ENCODE assay signal across 8 cellular contexts in the genomic region with DNA sequence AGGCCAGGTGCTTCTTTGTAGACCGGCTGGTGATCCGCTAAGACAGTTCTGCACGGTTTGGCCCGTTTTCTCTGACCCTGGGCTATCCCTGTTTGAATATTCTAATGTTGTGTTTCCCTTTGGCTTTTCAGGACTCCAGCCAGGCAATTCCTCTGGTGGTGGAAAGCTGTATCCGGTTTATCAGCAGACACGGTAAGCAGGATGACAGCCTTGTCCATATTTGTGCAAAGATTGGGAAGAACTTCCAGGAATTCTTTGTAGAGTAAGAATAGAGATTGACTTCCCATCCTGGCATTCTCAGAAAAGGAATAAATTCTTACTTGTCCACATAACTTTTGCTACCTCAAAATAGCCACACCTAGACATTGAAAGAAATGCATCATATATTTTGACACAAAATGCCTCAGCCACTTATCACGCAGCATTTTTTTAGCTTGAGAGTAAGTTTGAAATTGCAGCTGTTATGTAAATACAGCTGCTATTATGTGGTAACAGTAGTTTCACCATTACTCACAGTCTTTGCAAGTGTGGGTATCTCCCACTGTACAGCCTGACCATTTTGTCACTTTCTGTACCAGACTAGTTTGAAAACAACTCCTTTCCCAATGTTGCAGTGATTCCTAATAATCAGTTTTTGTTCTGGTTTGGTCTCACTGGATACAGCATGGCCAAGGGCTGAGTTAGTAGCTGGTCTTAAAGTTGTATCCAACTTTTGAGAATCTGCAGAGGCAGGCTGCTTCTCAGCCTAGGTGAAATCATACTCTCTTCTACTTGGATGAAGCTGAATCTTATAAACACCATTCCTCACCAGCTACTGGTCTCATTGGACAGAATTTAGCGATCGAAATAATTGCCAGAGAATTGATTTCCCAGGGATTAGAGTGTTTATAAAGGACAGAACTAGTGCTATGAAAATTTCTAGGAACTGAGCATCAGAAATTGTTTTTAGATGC. TPM values are rescaled to one million over a fixed set of nuclear protein-coding genes. Genes with fewer than 3 reads are reported as not detected.
DNase-seq lines count a peak whose midpoint lies in the region; ATAC-seq and TF ChIP-seq lines count a peak whose summit lies in the region.

No MANE protein-coding gene starts in this region.

- H3K36me3 Mint-ChIP-seq in activated CD8-positive, alpha-beta T cell treated with anti-CD3 and anti-CD28 coated beads for 36 hours (ENCODE audit: low read depth) = no peaks in the 10 kb centered on the region
- peaks cover 55% of the 10 kb centered on the region for H3K36me3 Mint-ChIP-seq in activated CD8-positive, alpha-beta T cell treated with anti-CD3 and anti-CD28 coated beads, Interleukin-2, amount 10 ng/mL, durations not matched to agents 7 days and 5 days (ENCODE audit: low read depth)

- peak; percentile 61 for ATAC-seq in activated CD8-positive, alpha-beta T cell treated with anti-CD3 and anti-CD28 coated beads for 36 hours
- ATAC-seq in activated CD8-positive, alpha-beta T cell treated with anti-CD3 and anti-CD28 coated beads, Interleukin-2, amount 10 ng/mL, durations not matched to agents 7 days and 5 days = no peak
- ATAC-seq in HG02884 (IDR thresholded peaks at IDR 0.05; ENCODE audit: unreplicated experiment) (peak; percentile 93), sciatic nerve (peak; percentile 50)

- H3K4me3 Mint-ChIP-seq in activated CD8-positive, alpha-beta T cell treated with anti-CD3 and anti-CD28 coated beads for 36 hours = no peak overlapping the region
- H3K4me3 Mint-ChIP-seq in activated CD8-positive, alpha-beta T cell treated with anti-CD3 and anti-CD28 coated beads, Interleukin-2, amount 10 ng/mL, durations not matched to agents 7 days and 5 days = no peak overlapping the region

- no peaks in the 10 kb centered on the region for H3K27me3 Mint-ChIP-seq in activated CD8-positive, alpha-beta T cell treated with anti-CD3 and anti-CD28 coated beads for 36 hours
- H3K27me3 Mint-ChIP-seq in activated CD8-positive, alpha-beta T cell treated with anti-CD3 and anti-CD28 coated beads, Interleukin-2, amount 10 ng/mL, durations not matched to agents 7 days and 5 days (ENCODE audit: low read depth) = no peaks in the 10 kb centered on the region

- POLR2A ChIA-PET in activated CD8-positive, alpha-beta T cell treated with anti-CD3 and anti-CD28 coated beads for 36 hours (lab: Charles Lee) = interaction anchor here (0.6 to 0.8 kb wide), 2 partner anchors 9 to 15 kb away, joined by 3 read pairs; no protein-coding TSS in a partner anchor
- POLR2A ChIA-PET in activated CD8-positive, alpha-beta T cell treated with anti-CD3 and anti-CD28 coated beads, Interleukin-2, amount 10 ng/mL, durations not matched to agents 7 days and 5 days (lab: Charles Lee) = interaction anchor here (1.3 kb wide), 1 partner anchor 15 kb away, joined by 5 read pairs; no protein-coding TSS in a partner anchor

- CTCF ChIA-PET in activated CD8-positive, alpha-beta T cell treated with anti-CD3 and anti-CD28 coated beads for 36 hours (lab: Charles Lee) = interaction anchor here (1.0 to 3.5 kb wide), 4 partner anchors 8 to 453 kb away, joined by 3 to 12 read pairs (median 3); no protein-coding TSS in a partner anchor
- CTCF ChIA-PET in activated CD8-positive, alpha-beta T cell treated with anti-CD3 and anti-CD28 coated beads, Interleukin-2, amount 10 ng/mL, durations not matched to agents 7 days and 5 days (lab: Charles Lee) = interaction anchor here (0.8 to 2.1 kb wide), 6 partner anchors 13 to 324 kb away, joined by 3 to 7 read pairs (median 3); no protein-coding TSS in a partner anchor

- no peak for TF ChIP-seq CTCF in activated CD8-positive, alpha-beta T cell treated with anti-CD3 and anti-CD28 coated beads for 36 hours (IDR thresholded peaks at IDR 0.05)

- H3K27ac Mint-ChIP-seq in activated CD8-positive, alpha-beta T cell treated with anti-CD3 and anti-CD28 coated beads for 36 hours = no peak overlapping the region
- no peak overlapping the region for H3K27ac Mint-ChIP-seq in activated CD8-positive, alpha-beta T cell treated with anti-CD3 and anti-CD28 coated beads, Interleukin-2, amount 10 ng/mL, durations not matched to agents 7 days and 5 days

- H3K9me3 Mint-ChIP-seq in activated CD8-positive, alpha-beta T cell treated with anti-CD3 and anti-CD28 coated beads for 36 hours = no peaks in the 10 kb centered on the region
- no peaks in the 10 kb centered on the region for H3K9me3 Mint-ChIP-seq in activated CD8-positive, alpha-beta T cell treated with anti-CD3 and anti-CD28 coated beads, Interleukin-2, amount 10 ng/mL, durations not matched to agents 7 days and 5 days (ENCODE audit: insufficient read depth)

- H3K4me1 Mint-ChIP-seq in activated CD8-positive, alpha-beta T cell treated with anti-CD3 and anti-CD28 coated beads for 36 hours (ENCODE audit: low read depth) = no peaks in the 10 kb centered on the region
- H3K4me1 Mint-ChIP-seq in activated CD8-positive, alpha-beta T cell treated with anti-CD3 and anti-CD28 coated beads, Interleukin-2, amount 10 ng/mL, durations not matched to agents 7 days and 5 days (ENCODE audit: low read depth) = peaks cover 16% of the 10 kb centered on the region

- intact Hi-C loops in activated CD8-positive, alpha-beta T cell treated with anti-CD3 and anti-CD28 coated beads for 36 hours (cut with micrococcal nuclease) = no loop called here
- intact Hi-C loops in sciatic nerve (cut with DNase I) = no loop called here

- DNase-seq in activated CD8-positive, alpha-beta T cell treated with anti-CD3 and anti-CD28 coated beads for 36 hours = no peak
- no peak for DNase-seq in activated CD8-positive, alpha-beta T cell treated with anti-CD3 and anti-CD28 coated beads, Interleukin-2, amount 10 ng/mL, durations not matched to agents 7 days and 5 days
- DNase-seq in amniotic epithelial cell (ENCODE audit: low read depth) (peak; percentile 93), sciatic nerve (ENCODE audit: low spot score) (no peak), SKM-1 (lab: John Stamatoyannopoulos, UW; ENCODE audit: unreplicated experiment) (no peak)
- no peak for DNase-seq in stimulated activated CD4-positive, alpha-beta T cell treated with anti-CD3 and anti-CD28 coated beads, Interleukin-4, amount 100 ng/mL, for 4 hours
- DNase-seq in activated effector memory CD4-positive, alpha-beta T cell treated with anti-CD3 and anti-CD28 coated beads, Interleukin-2, amount 50 U/mL, for 16 hours = no peak

RNA-seq across cellular contexts. Expression of a gene that starts 40.0 kb away (rescaled TPM):
- 10 to 100 TPM; 14.3 to 14.9 TPM for total RNA-seq in activated CD8-positive, alpha-beta T cell treated with anti-CD3 and anti-CD28 coated beads for 36 hours
- 10 to 100 TPM; 68.3 to 70.1 TPM for total RNA-seq in activated CD8-positive, alpha-beta T cell treated with anti-CD3 and anti-CD28 coated beads, Interleukin-2, amount 10 ng/mL, durations not matched to agents 7 days and 5 days
- total RNA-seq in sciatic nerve = 4.1 TPM

Comparison
In these comparisons a context has a peak if more than half of its experiments do, and no peak if none do; other contexts are left out.
1. RNA of a gene that starts 40.0 kb away (total RNA-seq): 68.3 to 70.1 TPM in activated CD8-positive, alpha-beta T cell treated with anti-CD3 and anti-CD28 coated beads, Interleukin-2, amount 10 ng/mL, durations not matched to agents 7 days and 5 days; 14.3 to 14.9 TPM in activated CD8-positive, alpha-beta T cell treated with anti-CD3 and anti-CD28 coated beads for 36 hours and 4.1 TPM in sciatic nerve (single experiment); every median in the first group is over 4 times any median in the second.